ENCODE assay signal across 11 cellular contexts in the genomic region with DNA sequence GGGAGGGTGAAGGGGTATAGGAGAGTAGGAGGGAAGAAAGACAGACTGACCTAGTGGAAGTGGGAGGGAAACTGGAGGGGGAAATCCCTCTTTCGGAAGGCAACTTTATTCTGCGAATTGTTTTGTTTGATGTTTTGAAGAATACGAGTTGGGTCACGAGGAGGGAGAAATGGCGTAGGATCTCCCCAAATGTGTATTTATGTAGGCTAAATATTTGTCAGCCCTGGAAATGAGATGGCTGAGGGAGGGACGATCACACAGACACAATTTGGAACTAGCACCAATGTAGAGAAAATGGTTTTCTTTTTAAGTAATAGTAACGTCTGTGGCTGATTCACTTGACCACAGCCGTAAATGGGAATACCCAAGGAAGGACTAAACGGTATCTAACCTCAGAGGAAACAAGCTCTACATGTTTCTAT.
A peak's percentile ranks its signal among the peaks of the same experiment; 100 is the strongest.
DNase-seq lines count a peak whose midpoint lies in the region; ATAC-seq and TF ChIP-seq lines count a peak whose summit lies in the region.
"Had no signal": no experiment of that assay in that cellular context is flagged by ENCODE, and none has a peak within 500 bp of the region (broad histone marks: within the 10 kb centered on the region; RNA-seq: fewer than 3 reads in every experiment).

No MANE protein-coding gene starts in this region.

- H3K9me3 ChIP-seq in smooth muscle cell (replicated peaks; ENCODE audit: low read depth) = no peaks in the 10 kb centered on the region
- H3K9me3 ChIP-seq: A549, adrenal gland, MG63 had no signal

- ATAC-seq in activated CD4-positive, CD25-positive, alpha-beta regulatory T cell treated with anti-CD3 and anti-CD28 coated beads, Interleukin-2, amount 50 U/mL, for 24 hours = peak; percentile 28 to 33
- ATAC-seq in effector memory CD8-positive, alpha-beta T cell (replicated peaks) = peak; percentile 16
- ATAC-seq in HG02571 (IDR thresholded peaks at IDR 0.05; ENCODE audit: unreplicated experiment) = no peak

- peak overlapping the region; percentile 67 for H3K4me2 ChIP-seq in smooth muscle cell
- H3K4me2 ChIP-seq: A549 had no signal

- peaks cover 1% of the 10 kb centered on the region for H3K36me3 Mint-ChIP-seq in T-helper 1 cell treated with Interleukin-12 subunit alpha and Interleukin-12 subunit beta and Interleukin-4 antibody, amounts not matched to agents 30 μg/mL and 1 μg/mL, for 36 hours (ENCODE audit: low read depth)
- peaks cover 8% of the 10 kb centered on the region for H3K36me3 Mint-ChIP-seq in effector memory CD8-positive, alpha-beta T cell (ENCODE audit: insufficient read depth)

- H2AFZ ChIP-seq in smooth muscle cell (ENCODE audit: low read depth) = peak overlapping the region; percentile 45

- no peaks in the 10 kb centered on the region for H3K36me3 ChIP-seq in smooth muscle cell (ENCODE audit: low read depth)
- H3K36me3 ChIP-seq: adrenal gland, MG63 had no signal

- 55% methylated on average over 9 of the region's 9 CpGs for WGBS in smooth muscle cell (ENCODE audit: low lambda C conversion rate)

- H3K4me1 Mint-ChIP-seq in T-helper 1 cell treated with Interleukin-12 subunit alpha and Interleukin-12 subunit beta and Interleukin-4 antibody, amounts not matched to agents 30 μg/mL and 1 μg/mL, for 36 hours (ENCODE audit: low read depth) = peaks cover 64% of the 10 kb centered on the region
- H3K4me1 Mint-ChIP-seq in effector memory CD8-positive, alpha-beta T cell (ENCODE audit: low read depth in 2 of 2) = peaks cover 30% of the 10 kb centered on the region in 2 donors

- no peak overlapping the region for H3K9ac ChIP-seq in smooth muscle cell (ENCODE audit: low read depth)

- intact Hi-C loops in posterior vena cava (cut with DNase I) = no loop called here

- no peak for TF ChIP-seq CTCF in smooth muscle cell (IDR thresholded peaks at IDR 0.05; ENCODE audit: borderline replicate concordance, insufficient read depth, poor library complexity, severe bottlenecking)

- no peak overlapping the region for H3K4me3 ChIP-seq in smooth muscle cell
- H3K4me3 ChIP-seq: A549, adrenal gland, MG63 had no signal

- H3K79me2 ChIP-seq in smooth muscle cell (ENCODE audit: low read depth) = no peaks in the 10 kb centered on the region

- H3K4me3 Mint-ChIP-seq in T-helper 1 cell treated with Interleukin-12 subunit alpha and Interleukin-12 subunit beta and Interleukin-4 antibody, amounts not matched to agents 30 μg/mL and 1 μg/mL, for 36 hours = peak overlapping the region; percentile 75
- peak overlapping the region; percentile 76 to 78 for H3K4me3 Mint-ChIP-seq in effector memory CD8-positive, alpha-beta T cell

- peaks cover 11% of the 10 kb centered on the region for H3F3A ChIP-seq in smooth muscle cell (ENCODE audit: low read depth)

- H3K27ac ChIP-seq in smooth muscle cell (ENCODE audit: low read depth) = peak overlapping the region; percentile 43
- H3K27ac ChIP-seq: A549 had no signal

- H3K27ac Mint-ChIP-seq in T-helper 1 cell treated with Interleukin-12 subunit alpha and Interleukin-12 subunit beta and Interleukin-4 antibody, amounts not matched to agents 30 μg/mL and 1 μg/mL, for 36 hours = peak overlapping the region; percentile 81
- peak overlapping the region in 1 of 2 donors; percentile 10 for H3K27ac Mint-ChIP-seq in effector memory CD8-positive, alpha-beta T cell

- H3K9me3 Mint-ChIP-seq in T-helper 1 cell treated with Interleukin-12 subunit alpha and Interleukin-12 subunit beta and Interleukin-4 antibody, amounts not matched to agents 30 μg/mL and 1 μg/mL, for 36 hours = no peaks in the 10 kb centered on the region
- H3K9me3 Mint-ChIP-seq in effector memory CD8-positive, alpha-beta T cell = no peaks in the 10 kb centered on the region

- no peaks in the 10 kb centered on the region for H4K20me1 ChIP-seq in smooth muscle cell (ENCODE audit: low read depth)

- no peaks in the 10 kb centered on the region for H3K27me3 Mint-ChIP-seq in T-helper 1 cell treated with Interleukin-12 subunit alpha and Interleukin-12 subunit beta and Interleukin-4 antibody, amounts not matched to agents 30 μg/mL and 1 μg/mL, for 36 hours (ENCODE audit: low read depth)
- H3K27me3 Mint-ChIP-seq in effector memory CD8-positive, alpha-beta T cell = peaks cover 15 to 50% of the 10 kb centered on the region in 2 donors

- H3K4me1 ChIP-seq in smooth muscle cell (ENCODE audit: low read depth) = peaks cover 19% of the 10 kb centered on the region
- H3K4me1 ChIP-seq: A549 had no signal

- H3K27me3 ChIP-seq in smooth muscle cell (ENCODE audit: low read depth) = no peaks in the 10 kb centered on the region
- H3K27me3 ChIP-seq: adrenal gland had no signal

- no peak for DNase-seq in activated CD4-positive, CD25-positive, alpha-beta regulatory T cell (lab: John Stamatoyannopoulos, UW)
- DNase-seq in effector memory CD8-positive, alpha-beta T cell = no peak
- no peak for DNase-seq in smooth muscle cell (lab: John Stamatoyannopoulos, UW; ENCODE audit: unreplicated experiment)
- DNase-seq in NCI-H1436 (lab: John Stamatoyannopoulos, UW) = no peak
- no peak for DNase-seq in posterior vena cava (ENCODE audit: low spot score)
